In genomic region chr2:29293830-29294438, GRCh38 we compare ENCODE assay signal across 11 cellular contexts.
DNase-seq lines count a peak whose midpoint lies in the region; ATAC-seq and TF ChIP-seq lines count a peak whose summit lies in the region.
"Had no signal": no experiment of that assay in that cellular context is flagged by ENCODE, and none has a peak within 500 bp of the region (broad histone marks: within the 10 kb centered on the region; RNA-seq: fewer than 3 reads in every experiment).

No MANE protein-coding gene starts in this region.

- TF ChIP-seq POLR2A in vagina (IDR thresholded peaks at IDR 0.05) = no peak
- TF ChIP-seq POLR2A in uterus (IDR thresholded peaks at IDR 0.05) = no peak

- H3K9me3 ChIP-seq in HEK293 (ENCODE audit: control insufficient read depth, insufficient read depth, low read depth, low read length) (no peaks in the 10 kb centered on the region), vagina (no peaks in the 10 kb centered on the region), uterus (no peaks in the 10 kb centered on the region)
- H3K9me3 ChIP-seq: right atrium auricular region had no signal

- intact Hi-C loops in vagina (cut with DNase I) = no loop called here
- intact Hi-C loops in uterus (cut with DNase I; ENCODE audit: low total_unique reads) = no loop called here

- H3K36me3 ChIP-seq in HEK293 (ENCODE audit: control insufficient read depth in 2 of 2, insufficient read depth in 1 of 2, low read length in 2 of 2) (no peaks in the 10 kb centered on the region), vagina (no peaks in the 10 kb centered on the region), uterus (no peaks in the 10 kb centered on the region)
- H3K36me3 ChIP-seq: right atrium auricular region had no signal

- H3K27me3 ChIP-seq in vagina = no peaks in the 10 kb centered on the region
- H3K27me3 ChIP-seq in uterus = no peaks in the 10 kb centered on the region
- H3K27me3 ChIP-seq: right atrium auricular region had no signal

- H3K4me1 ChIP-seq in HEK293 (ENCODE audit: control insufficient read depth, insufficient read depth, low read length) (no peaks in the 10 kb centered on the region), vagina (no peaks in the 10 kb centered on the region), uterus (no peaks in the 10 kb centered on the region)
- H3K4me1 ChIP-seq: right atrium auricular region had no signal

- H3K27ac ChIP-seq in HEK293 (ENCODE audit: extremely low read depth, low read depth, low read length) = no peak overlapping the region
- no peak overlapping the region for H3K27ac ChIP-seq in vagina
- no peak overlapping the region for H3K27ac ChIP-seq in uterus
- H3K27ac ChIP-seq: right atrium auricular region had no signal

- CTCF ChIA-PET in HEK293 (lab: Yijun Ruan, JAX) = interaction anchor here (1.2 to 1.5 kb wide), 2 partner anchors 15 to 547 kb away, joined by 3 to 8 read pairs; no protein-coding TSS in a partner anchor

- TF ChIP-seq CTCF in HEK293 (tag by site-specific recombination; IDR thresholded peaks at IDR 0.05) (0 out of 2 replicates have a peak, but pooled peaks have one; percentile 8), vagina (IDR thresholded peaks at IDR 0.05) (no peak), uterus (IDR thresholded peaks at IDR 0.05) (no peak)

- H3K4me3 ChIP-seq in HEK293 (ENCODE audit: low read depth, low read length) = no peak overlapping the region
- no peak overlapping the region for H3K4me3 ChIP-seq in vagina
- no peak overlapping the region for H3K4me3 ChIP-seq in uterus
- H3K4me3 ChIP-seq: right atrium auricular region had no signal

- DNase-seq in AG08396 (ENCODE audit: low spot score) (peak; percentile 38), iPS DF 4.7 (ENCODE audit: extremely low read depth, low spot score) (peak; percentile 62), vagina (ENCODE audit: extremely low spot score in 2 of 2) (no peak), uterus (no peak), NCI-H345 (lab: John Stamatoyannopoulos, UW) (no peak)
- peak; percentile 21 to 22 for DNase-seq in activated CD4-positive, alpha-beta T cell treated with anti-CD3 and anti-CD28 coated beads, Interleukin-2, amount 50 U/mL, for 48 hours
- DNase-seq: activated gamma-delta T cell treated with Interleukin-2 at 50 U/mL for 16 hours, Right ventricle myocardium superior had no signal

- ATAC-seq in GM18498 (IDR thresholded peaks at IDR 0.05; ENCODE audit: unreplicated experiment) = no peak

- POLR2A ChIA-PET in HEK293 (lab: Yijun Ruan, JAX) = no interaction called here

TF ChIP-seq in HEK293, 187 proteins besides CTCF, POLR2A, EP300 and RAD21:
- TF ChIP-seq ZNF280D (tag by site-specific recombination; IDR thresholded peaks at IDR 0.05) = no peak
- peak; percentile 94 for TF ChIP-seq REST (tag by site-specific recombination; IDR thresholded peaks at IDR 0.05)

Comparison
In these comparisons a context has a peak if more than half of its experiments do, and no peak if none do; other contexts are left out.
1. DNase-seq: peak in AG08396 (single experiment), activated CD4-positive, alpha-beta T cell treated with anti-CD3 and anti-CD28 coated beads, Interleukin-2, amount 50 U/mL, for 48 hours (2 of 2) and iPS DF 4.7 (single experiment); none in vagina (0 of 2), uterus (0 of 2) and NCI-H345 (single experiment).